Comparison of ENCODE assay signal across 16 cellular contexts in the genomic region with DNA sequence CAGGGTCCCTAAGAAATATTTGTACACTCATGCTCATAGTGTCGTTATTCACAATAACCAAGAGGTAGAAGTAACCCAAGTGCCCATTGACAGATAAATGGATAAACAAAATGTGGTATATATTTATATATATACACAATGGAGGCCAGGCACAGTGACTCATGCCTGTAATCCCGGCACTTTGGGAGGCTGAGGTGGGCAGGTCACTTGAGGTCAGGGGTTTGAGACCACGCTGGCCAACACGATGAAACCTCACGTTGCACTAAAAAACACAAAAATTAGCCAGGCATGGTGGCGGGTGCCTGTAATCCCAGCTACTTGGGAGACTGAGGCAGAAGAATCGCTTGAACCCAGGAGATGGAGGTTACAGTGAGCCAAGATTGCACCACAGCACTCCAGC. TPM values are rescaled to one million over a fixed set of nuclear protein-coding genes. Genes with fewer than 3 reads are reported as not detected.
"Had no signal": no experiment of that assay in that cellular context is flagged by ENCODE, and none has a peak within 500 bp of the region (broad histone marks: within the 10 kb centered on the region; RNA-seq: fewer than 3 reads in every experiment).

No MANE protein-coding gene starts in this region.

RNA-seq across cellular contexts. Expression of a gene that starts 25.7 kb away (rescaled TPM):
- total RNA-seq: naive thymus-derived CD8-positive, alpha-beta T cell; natural killer cell treated with Interleukin-12 subunit alpha and Interleukin-12 subunit beta and Interleukin-15 and Interleukin-18, amount 100 ng/mL, for 72 hours; neural crest cell; omental fat pad; ovary; progenitor cell of endocrine pancreas; psoas muscle; renal cortical epithelial cell; sciatic nerve; skeletal muscle tissue; suprapubic skin; transverse colon; upper lobe of right lung; urinary bladder; uterus had no signal
- polyA plus RNA-seq: ovary, psoas muscle, small intestine, urinary bladder had no signal
